ENCODE assay signal across 20 cellular contexts in the genomic region with DNA sequence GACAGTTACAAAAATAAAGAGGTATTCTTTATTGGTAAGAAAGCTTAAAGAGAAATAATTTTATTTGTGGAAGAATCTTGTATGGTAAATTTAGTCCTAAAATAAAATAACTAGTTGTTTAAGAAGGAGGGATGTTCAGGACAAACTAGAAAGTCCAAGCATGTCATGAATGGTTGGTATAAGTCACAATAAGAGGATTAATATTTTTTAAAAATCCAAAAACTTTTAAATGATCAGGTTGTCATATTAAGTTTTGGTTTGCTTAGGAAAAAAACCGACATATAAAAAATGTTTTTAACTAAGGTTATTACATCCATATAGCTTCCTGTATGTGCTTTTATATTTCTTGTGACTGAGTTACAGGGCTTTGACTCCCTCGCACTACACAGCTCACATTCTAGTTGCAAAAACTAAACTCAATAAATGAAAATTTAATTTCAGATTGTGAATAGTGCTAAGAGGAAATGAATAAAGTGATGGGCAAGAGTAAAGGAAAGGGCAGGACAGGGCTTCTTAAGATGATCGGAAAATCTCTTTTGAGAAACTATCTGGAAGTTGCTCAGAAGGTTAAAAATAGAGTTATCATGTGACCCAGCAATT.
A peak's percentile ranks its signal among the peaks of the same experiment; 100 is the strongest.
DNase-seq lines count a peak whose midpoint lies in the region; ATAC-seq and TF ChIP-seq lines count a peak whose summit lies in the region.
"Had no signal": no experiment of that assay in that cellular context is flagged by ENCODE, and none has a peak within 500 bp of the region (broad histone marks: within the 10 kb centered on the region; RNA-seq: fewer than 3 reads in every experiment).

No MANE protein-coding gene starts in this region.

- no peak overlapping the region for H3K27ac Mint-ChIP-seq in MCF 10A (ENCODE audit: low read depth, unreplicated experiment)
- H3K27ac Mint-ChIP-seq in glutamatergic neuron (ENCODE audit: unreplicated experiment), result no peak overlapping the region
- H3K27ac Mint-ChIP-seq: B cell, CD14-positive monocyte had no signal

- H3K4me2 ChIP-seq in mammary epithelial cell (ENCODE audit: insufficient read depth, low read depth, low read length), result no peak overlapping the region
- no peak overlapping the region for H3K4me2 ChIP-seq in Karpas-422 (ENCODE audit: low read depth, low read length, poor library complexity, severe bottlenecking)
- no peak overlapping the region for H3K4me2 ChIP-seq in mesendoderm (ENCODE audit: low read length)

- TF ChIP-seq CTCF in MCF 10A (IDR thresholded peaks at IDR 0.05; ENCODE audit: unreplicated experiment) (no peak), mammary epithelial cell (conservative IDR thresholded peaks at IDR 0.05 in 1 of 2, IDR thresholded peaks at IDR 0.05 in 1 of 2; ENCODE audit: extremely low read depth in 1 of 2, insufficient read depth in 1 of 2, low read depth in 1 of 2, low read length in 2 of 2) (no peak), glutamatergic neuron (IDR thresholded peaks at IDR 0.05; ENCODE audit: partially characterized antibody, unreplicated experiment) (no peak)

- H3K9ac ChIP-seq in mammary epithelial cell (ENCODE audit: insufficient read depth, low read length) (no peak overlapping the region), Karpas-422 (ENCODE audit: low read length) (no peak overlapping the region), mesendoderm (ENCODE audit: low read length) (no peak overlapping the region)

- no peak overlapping the region for H2BK15ac ChIP-seq in mesendoderm (replicated peaks; ENCODE audit: low read depth)

- H3K9me3 Mint-ChIP-seq in MCF 10A (ENCODE audit: unreplicated experiment), result no peaks in the 10 kb centered on the region
- H3K9me3 Mint-ChIP-seq in glutamatergic neuron (ENCODE audit: unreplicated experiment), result peaks cover 3% of the 10 kb centered on the region

- H3K18ac ChIP-seq in mesendoderm (ENCODE audit: low read length), result no peak overlapping the region

- in situ Hi-C loops in mammary epithelial cell (cut with MboI; ENCODE audit: low sequenced_read_pairs in 2 of 2), result no loop called here

- H3K9me2 ChIP-seq in Karpas-422 (replicated peaks; ENCODE audit: insufficient read depth, low read length), result no peaks in the 10 kb centered on the region

- H3K9me3 ChIP-seq in mammary epithelial cell (replicated peaks; ENCODE audit: insufficient read depth, low read length) (peaks cover 9% of the 10 kb centered on the region), Karpas-422 (ENCODE audit: low read length) (peaks cover 15% of the 10 kb centered on the region)

- H3K4me3 Mint-ChIP-seq in MCF 10A (ENCODE audit: unreplicated experiment), result no peak overlapping the region
- no peak overlapping the region for H3K4me3 Mint-ChIP-seq in glutamatergic neuron (ENCODE audit: unreplicated experiment)
- H3K4me3 Mint-ChIP-seq: B cell, CD14-positive monocyte had no signal

- H4K20me1 ChIP-seq in mammary epithelial cell (ENCODE audit: insufficient read depth, low read length), result no peaks in the 10 kb centered on the region
- H4K20me1 ChIP-seq in Karpas-422 (ENCODE audit: insufficient read depth, low read depth, low read length), result no peaks in the 10 kb centered on the region

- H3K27me3 ChIP-seq in mammary epithelial cell (ENCODE audit: insufficient read depth, low read length) (no peaks in the 10 kb centered on the region), Karpas-422 (ENCODE audit: low read length) (no peaks in the 10 kb centered on the region), mesendoderm (ENCODE audit: insufficient read depth, low read length, poor library complexity) (no peaks in the 10 kb centered on the region)
- H3K27me3 ChIP-seq: SJSA1 had no signal

- BruUV-seq in MCF 10A (replicated peaks; lab: Mats Ljungman, UMichigan), result no TSS peak
- BruUV-seq in mammary epithelial cell (replicated peaks; lab: Mats Ljungman, UMichigan), result no TSS peak

- CTCF ChIA-PET in MCF 10A (lab: Yijun Ruan, JAX), result no interaction called here
- CTCF ChIA-PET in mammary epithelial cell (lab: Charles Lee; ENCODE audit: low non-redundant PET), result no interaction called here

- H4K5ac ChIP-seq in mesendoderm (ENCODE audit: low read length), result no peak overlapping the region

- no peak overlapping the region for H3K56ac ChIP-seq in mesendoderm (ENCODE audit: low read length)

- ATAC-seq in HG02981 (IDR thresholded peaks at IDR 0.05; ENCODE audit: unreplicated experiment), result no peak
- ATAC-seq in HG03342 (IDR thresholded peaks at IDR 0.05; ENCODE audit: unreplicated experiment), result no peak
- ATAC-seq: Right ventricle myocardium inferior had no signal

- H2AK5ac ChIP-seq in mesendoderm (ENCODE audit: low read length), result no peak overlapping the region

- H4K8ac ChIP-seq in mesendoderm (ENCODE audit: low read depth, low read length), result no peak overlapping the region

- H3K36me3 Mint-ChIP-seq in MCF 10A (ENCODE audit: insufficient read depth, unreplicated experiment) (no peaks in the 10 kb centered on the region), glutamatergic neuron (ENCODE audit: unreplicated experiment) (peaks cover 11% of the 10 kb centered on the region)
- H3K36me3 Mint-ChIP-seq: CD14-positive monocyte had no signal

- intact Hi-C loops in MCF 10A (cut with micrococcal nuclease) (no loop called here), mammary epithelial cell (cut with micrococcal nuclease) (no loop called here)

- H3K23ac ChIP-seq in mesendoderm (ENCODE audit: low read length), result no peak overlapping the region

- WGBS in mammary epithelial cell (ENCODE audit: low coverage, missing lambda C conversion rate), result 93% methylated on average over 3 of the region's 3 CpGs
- no CpG with 5 or more reads among the region's 3 CpGs for WGBS in mesendoderm (ENCODE audit: extremely low coverage, insufficient coverage, low lambda C conversion rate)

- H2BK120ac ChIP-seq in mesendoderm (ENCODE audit: low read depth, low read length), result no peak overlapping the region

- no peak overlapping the region for H3K4me3 ChIP-seq in mammary epithelial cell (replicated peaks in 1 of 3; ENCODE audit: insufficient read depth in 1 of 3, low read depth in 2 of 3, low read length in 3 of 3)
- H3K4me3 ChIP-seq in Karpas-422 (ENCODE audit: low read length), result no peak overlapping the region
- no peak overlapping the region for H3K4me3 ChIP-seq in mesendoderm (ENCODE audit: low read length)
- H3K4me3 ChIP-seq: SJSA1 had no signal

- POLR2A ChIA-PET in MCF 10A (lab: Yijun Ruan, JAX), result interaction anchor here (0.5 to 4.6 kb wide), 4 partner anchors 7 to 320 kb away, joined by 3 to 44 read pairs (median 4); a partner anchor contains a TSS

- no peak overlapping the region for H3K4ac ChIP-seq in mesendoderm (ENCODE audit: low read depth, low read length)

- no peak overlapping the region for H3K27ac ChIP-seq in mammary epithelial cell (ENCODE audit: insufficient read depth, low read depth, low read length)
- no peak overlapping the region for H3K27ac ChIP-seq in Karpas-422 (ENCODE audit: low read length)
- H3K27ac ChIP-seq in mesendoderm (ENCODE audit: low read depth, low read length), result no peak overlapping the region
- H3K27ac ChIP-seq: SJSA1 had no signal

- DNase-seq in MCF 10A (ENCODE audit: unreplicated experiment) (peak; percentile 17), mammary epithelial cell (no peak), Karpas-422 (peak; percentile 62), OCI-M1 (lab: John Stamatoyannopoulos, UW) (peak; percentile 19), mesendoderm (peak; percentile 51), glutamatergic neuron (no peak)
- DNase-seq: DND-41, NCI-H1048, NCI-H1417 treated with DMSO at 0.1 percent for 48 hours, NCI-H187, NCI-H226, NCI-H510A treated with DMSO at 0.1 percent for 48 hours, NCI-H82, T-helper 1 cell had no signal

- no peaks in the 10 kb centered on the region for H3K79me2 ChIP-seq in mammary epithelial cell (ENCODE audit: insufficient read depth, low read length)
- H3K79me2 ChIP-seq in Karpas-422 (ENCODE audit: low read length), result no peaks in the 10 kb centered on the region
- H3K79me2 ChIP-seq in mesendoderm (ENCODE audit: control insufficient read depth, insufficient read depth, low read length), result no peaks in the 10 kb centered on the region

- H3K36me3 ChIP-seq in mammary epithelial cell (ENCODE audit: insufficient read depth, low read length) (no peaks in the 10 kb centered on the region), Karpas-422 (ENCODE audit: insufficient read depth, low read length) (peaks cover 8% of the 10 kb centered on the region; the same call in 1 of the 2 replicates), mesendoderm (ENCODE audit: control insufficient read depth, insufficient read depth, low read length) (no peaks in the 10 kb centered on the region)
- H3K36me3 ChIP-seq: SJSA1 had no signal

- H3K4me1 Mint-ChIP-seq in MCF 10A (ENCODE audit: insufficient read depth, unreplicated experiment) (peaks cover 19% of the 10 kb centered on the region), glutamatergic neuron (ENCODE audit: low read depth, unreplicated experiment) (no peaks in the 10 kb centered on the region)

- H2AFZ ChIP-seq in mammary epithelial cell (ENCODE audit: low read depth, low read length), result no peak overlapping the region
- no peak overlapping the region for H2AFZ ChIP-seq in Karpas-422 (ENCODE audit: low read length)

- H3K79me1 ChIP-seq in mesendoderm (ENCODE audit: low read length), result no peaks in the 10 kb centered on the region

- no peak overlapping the region for H2BK5ac ChIP-seq in mesendoderm (ENCODE audit: low read length)

- H3K27me3 Mint-ChIP-seq in MCF 10A (ENCODE audit: insufficient read depth, unreplicated experiment) (no peaks in the 10 kb centered on the region), glutamatergic neuron (ENCODE audit: unreplicated experiment) (no peaks in the 10 kb centered on the region)

- H3K4me1 ChIP-seq in mammary epithelial cell (ENCODE audit: insufficient read depth, low read length) (peaks cover 14% of the 10 kb centered on the region), Karpas-422 (ENCODE audit: low read length) (peaks cover 37% of the 10 kb centered on the region), mesendoderm (ENCODE audit: control insufficient read depth, low read depth, low read length) (peaks cover 2% of the 10 kb centered on the region)
- H3K4me1 ChIP-seq: SJSA1 had no signal

- dilution Hi-C loops in mammary epithelial cell (cut with HindIII; ENCODE audit: low sequenced_read_pairs), result no loop called here

Comparison
In these comparisons a context has a peak if more than half of its experiments do, and no peak if none do; other contexts are left out.
1. DNase-seq: peak in MCF 10A (single experiment), Karpas-422 (single experiment), OCI-M1 (single experiment) and mesendoderm (single experiment); none in mammary epithelial cell (single experiment) and glutamatergic neuron (single experiment).